In the genomic region with DNA sequence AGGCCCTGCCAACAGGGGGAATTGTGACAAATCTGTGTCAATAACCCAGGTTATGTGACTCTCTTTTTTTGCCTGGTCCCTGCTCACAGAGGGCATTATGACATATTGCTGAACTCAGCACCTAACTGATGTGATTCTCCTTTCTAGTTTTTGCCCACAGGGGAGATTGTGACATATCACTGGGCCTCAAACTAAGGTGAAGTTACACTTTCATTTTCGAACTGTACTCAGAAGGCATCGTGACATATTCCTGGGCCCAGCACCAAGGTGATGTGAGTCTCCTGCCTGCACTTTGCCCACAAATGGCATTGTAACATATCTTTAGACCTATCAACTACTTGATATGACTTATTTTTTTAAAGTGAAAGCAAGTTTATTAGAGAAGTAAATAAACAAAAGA, we compare ENCODE assay signal across 26 cellular contexts.
"Had no signal": no experiment of that assay in that cellular context is flagged by ENCODE, and none has a peak within 500 bp of the region (broad histone marks: within the 10 kb centered on the region; RNA-seq: fewer than 3 reads in every experiment).

No MANE protein-coding gene starts in this region.

- H3K27me3 Mint-ChIP-seq: natural killer cell treated with Interleukin-12 subunit alpha and Interleukin-12 subunit beta and Interleukin-15 and Interleukin-18, amount 100 ng/mL, for 72 hours; stimulated activated naive B cell treated with anti-CD40 and anti-IgM and Interleukin-4, amounts not matched to agents 10 μg/mL and 1 μg/mL and 100 μg/mL, for 72 hours; stimulated activated naive CD8-positive, alpha-beta T cell treated with anti-CD3 and anti-CD28 coated beads, Interleukin-15, Interleukin-2, amounts not matched to agents 100 ng/mL and 50 ng/mL, for 24 hours had no signal

- H3K4me3 ChIP-seq: pancreas, prostate gland, right lobe of liver, sigmoid colon, stomach, thoracic aorta, thyroid gland, tibial nerve, upper lobe of left lung, vagina had no signal

- H3K4me3 Mint-ChIP-seq: natural killer cell treated with Interleukin-12 subunit alpha and Interleukin-12 subunit beta and Interleukin-15 and Interleukin-18, amount 100 ng/mL, for 72 hours; nephron progenitor cell; neural crest cell; stimulated activated effector memory CD8-positive, alpha-beta T cell treated with anti-CD3 and anti-CD28 coated beads, Interleukin-12 subunit alpha, Interleukin-12 subunit beta, amount 100 ng/mL, for 72 hours; stimulated activated naive B cell treated with anti-CD40 and anti-IgM and Interleukin-4, amounts not matched to agents 10 μg/mL and 1 μg/mL and 100 μg/mL, for 72 hours; stimulated activated naive CD8-positive, alpha-beta T cell treated with anti-CD3 and anti-CD28 coated beads, Interleukin-15, Interleukin-2, amounts not matched to agents 100 ng/mL and 50 ng/mL, for 24 hours had no signal

- H3K9me3 ChIP-seq: neutrophil, pancreas, prostate gland, right lobe of liver, thoracic aorta, thyroid gland, vagina had no signal

- H3K4me1 Mint-ChIP-seq: nephron progenitor cell; neural crest cell; stimulated activated effector memory CD8-positive, alpha-beta T cell treated with anti-CD3 and anti-CD28 coated beads, Interleukin-12 subunit alpha, Interleukin-12 subunit beta, amount 100 ng/mL, for 72 hours; stimulated activated naive B cell treated with anti-CD40 and anti-IgM and Interleukin-4, amounts not matched to agents 10 μg/mL and 1 μg/mL and 100 μg/mL, for 72 hours had no signal

- H3K27me3 ChIP-seq: neutrophil, pancreas, right lobe of liver, sigmoid colon, stomach, thyroid gland, tibial nerve, upper lobe of left lung, vagina had no signal

- H3K36me3 Mint-ChIP-seq: natural killer cell treated with Interleukin-12 subunit alpha and Interleukin-12 subunit beta and Interleukin-15 and Interleukin-18, amount 100 ng/mL, for 72 hours; stimulated activated effector memory CD8-positive, alpha-beta T cell treated with anti-CD3 and anti-CD28 coated beads, Interleukin-12 subunit alpha, Interleukin-12 subunit beta, amount 100 ng/mL, for 72 hours; stimulated activated naive B cell treated with anti-CD40 and anti-IgM and Interleukin-4, amounts not matched to agents 10 μg/mL and 1 μg/mL and 100 μg/mL, for 72 hours had no signal

- H3K4me1 ChIP-seq: pancreas, prostate gland, right lobe of liver, sigmoid colon, stomach, thyroid gland, tibial nerve, upper lobe of left lung, vagina had no signal

- H3K27ac ChIP-seq: neutrophil, pancreas, prostate gland, right lobe of liver, sigmoid colon, stomach, thoracic aorta, thyroid gland, tibial nerve, upper lobe of left lung, vagina had no signal

- H3K36me3 ChIP-seq: neutrophil, pancreas, prostate gland, right lobe of liver, sigmoid colon, stomach, thoracic aorta, thyroid gland, tibial nerve, upper lobe of left lung, vagina had no signal

- H3K27ac Mint-ChIP-seq: natural killer cell treated with Interleukin-12 subunit alpha and Interleukin-12 subunit beta and Interleukin-15 and Interleukin-18, amount 100 ng/mL, for 72 hours; nephron progenitor cell; stimulated activated effector memory CD8-positive, alpha-beta T cell treated with anti-CD3 and anti-CD28 coated beads, Interleukin-12 subunit alpha, Interleukin-12 subunit beta, amount 100 ng/mL, for 72 hours; stimulated activated naive B cell treated with anti-CD40 and anti-IgM and Interleukin-4, amounts not matched to agents 10 μg/mL and 1 μg/mL and 100 μg/mL, for 72 hours; stimulated activated naive CD8-positive, alpha-beta T cell treated with anti-CD3 and anti-CD28 coated beads, Interleukin-15, Interleukin-2, amounts not matched to agents 100 ng/mL and 50 ng/mL, for 24 hours had no signal

- DNase-seq: nephron progenitor cell; nucleus accumbens; pancreas; right cardiac atrium; right lobe of liver; sigmoid colon; small intestine; stimulated activated CD4-positive, alpha-beta T cell treated with anti-CD3 and anti-CD28 coated beads, Interleukin-15, amount 100 ng/mL, for 24 hours; stimulated activated CD4-positive, alpha-beta T cell treated with anti-CD3 and anti-CD28 coated beads, Interleukin-2, amount 100 ng/mL, for 24 hours; stimulated activated CD4-positive, alpha-beta T cell treated with anti-CD3 and anti-CD28 coated beads, Interleukin-2, amount 100 ng/mL, for 48 hours; stimulated activated CD4-positive, alpha-beta T cell treated with anti-CD3 and anti-CD28 coated beads, Interleukin-4, amount 100 ng/mL, for 24 hours; stimulated activated naive B cell treated with anti-CD40 and anti-IgM and Interleukin-4, amounts not matched to agents 10 μg/mL and 1 μg/mL and 100 μg/mL, for 72 hours; stimulated activated naive CD4-positive, alpha-beta T cell treated with Interleukin-2 at 50 U/mL for 16 hours; stomach; thyroid gland; trophoblast cell; upper lobe of left lung had no signal
